In the genomic region with DNA sequence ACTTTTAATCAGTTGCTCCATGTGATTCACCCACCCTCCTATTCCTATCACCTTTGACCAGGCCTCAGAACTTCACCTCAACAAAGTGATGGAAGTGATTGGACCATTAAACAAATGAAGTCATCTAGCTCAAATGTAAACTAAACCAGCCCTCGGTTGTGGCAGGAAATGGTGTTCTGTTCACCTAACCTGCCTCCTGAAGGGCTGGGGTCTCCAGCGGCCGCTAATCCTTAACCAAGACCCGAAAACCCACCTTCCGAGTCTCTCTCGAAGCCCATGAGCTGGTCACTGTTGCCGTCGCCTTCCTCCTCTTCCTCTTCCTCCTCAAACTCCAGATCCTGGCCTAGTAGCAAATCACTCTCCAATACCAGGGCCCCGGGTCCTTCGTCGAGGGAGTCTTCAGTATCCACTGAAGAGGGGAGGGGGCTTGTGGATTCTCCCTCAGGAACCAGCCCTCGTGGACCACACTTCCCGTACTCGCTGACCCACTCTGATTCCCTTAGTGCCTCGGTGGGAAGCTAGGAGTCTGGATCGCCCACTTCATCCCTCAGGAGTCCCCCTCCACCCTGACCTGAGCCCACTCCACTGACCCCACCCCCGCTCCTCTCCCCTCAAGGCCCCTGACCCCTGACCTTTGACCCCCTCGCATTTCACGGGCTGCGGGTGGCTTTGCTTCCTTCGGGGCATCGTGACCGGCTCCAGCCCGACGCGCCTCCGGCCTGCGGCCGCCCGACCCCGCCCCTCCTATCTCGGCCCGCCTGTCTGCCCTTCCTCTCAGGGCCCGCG, we compare ENCODE assay signal across 1 cellular context.
TF ChIP-seq lines count a peak whose summit lies in the region.

No MANE protein-coding gene starts in this region.

TF ChIP-seq in HEK293, 187 proteins besides CTCF, POLR2A, EP300 and RAD21 (continued from another document and continues in another):
- TF ChIP-seq ZNF133 (tag by site-specific recombination; IDR thresholded peaks at IDR 0.05): no peak
- TF ChIP-seq ELK4 (IDR thresholded peaks at IDR 0.05; ENCODE audit: borderline replicate concordance, low read depth, low read length): no peak
- TF ChIP-seq ZSCAN16 (tag by site-specific recombination; IDR thresholded peaks at IDR 0.05): peak; percentile 91
- TF ChIP-seq, protein P1, sequence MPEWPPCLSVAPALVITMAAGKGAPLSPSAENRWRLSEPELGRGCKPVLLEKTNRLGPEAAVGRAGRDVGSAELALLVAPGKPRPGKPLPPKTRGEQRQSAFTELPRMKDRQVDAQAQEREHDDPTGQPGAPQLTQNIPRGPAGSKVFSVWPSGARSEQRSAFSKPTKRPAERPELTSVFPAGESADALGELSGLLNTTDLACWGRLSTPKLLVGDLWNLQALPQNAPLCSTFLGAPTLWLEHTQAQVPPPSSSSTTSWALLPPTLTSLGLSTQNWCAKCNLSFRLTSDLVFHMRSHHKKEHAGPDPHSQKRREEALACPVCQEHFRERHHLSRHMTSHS (tag by site-specific recombination; IDR thresholded peaks at IDR 0.05): no peak
- TF ChIP-seq WT1 (tag by site-specific recombination; IDR thresholded peaks at IDR 0.05): no peak
- TF ChIP-seq ZNF37A (tag by site-specific recombination; IDR thresholded peaks at IDR 0.05): no peak
- TF ChIP-seq ZNF324 (tag by site-specific recombination; IDR thresholded peaks at IDR 0.05): no peak
- TF ChIP-seq ZNF660 (tag by site-specific recombination; IDR thresholded peaks at IDR 0.05): no peak
- TF ChIP-seq SP7 (tag by site-specific recombination; IDR thresholded peaks at IDR 0.05): no peak
- TF ChIP-seq ZNF169 (tag by site-specific recombination; IDR thresholded peaks at IDR 0.05): no peak
- TF ChIP-seq, protein P2, sequence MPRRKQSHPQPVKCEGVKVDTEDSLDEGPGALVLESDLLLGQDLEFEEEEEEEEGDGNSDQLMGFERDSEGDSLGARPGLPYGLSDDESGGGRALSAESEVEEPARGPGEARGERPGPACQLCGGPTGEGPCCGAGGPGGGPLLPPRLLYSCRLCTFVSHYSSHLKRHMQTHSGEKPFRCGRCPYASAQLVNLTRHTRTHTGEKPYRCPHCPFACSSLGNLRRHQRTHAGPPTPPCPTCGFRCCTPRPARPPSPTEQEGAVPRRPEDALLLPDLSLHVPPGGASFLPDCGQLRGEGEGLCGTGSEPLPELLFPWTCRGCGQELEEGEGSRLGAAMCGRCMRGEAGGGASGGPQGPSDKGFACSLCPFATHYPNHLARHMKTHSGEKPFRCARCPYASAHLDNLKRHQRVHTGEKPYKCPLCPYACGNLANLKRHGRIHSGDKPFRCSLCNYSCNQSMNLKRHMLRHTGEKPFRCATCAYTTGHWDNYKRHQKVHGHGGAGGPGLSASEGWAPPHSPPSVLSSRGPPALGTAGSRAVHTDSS (tag by site-specific recombination; IDR thresholded peaks at IDR 0.05): peak; percentile 94
- no peak for TF ChIP-seq ZNF571 (tag by site-specific recombination; IDR thresholded peaks at IDR 0.05)
- no peak for TF ChIP-seq ZNF670 (tag by site-specific recombination; IDR thresholded peaks at IDR 0.05; ENCODE audit: low read depth)
- TF ChIP-seq ZNF510 (tag by site-specific recombination; IDR thresholded peaks at IDR 0.05; ENCODE audit: insufficient replicate concordance): no peak
- no peak for TF ChIP-seq ZNF561 (tag by site-specific recombination; IDR thresholded peaks at IDR 0.05; ENCODE audit: borderline replicate concordance)
- no peak for TF ChIP-seq HOXC10 (CRISPR knock-in tag; IDR thresholded peaks at IDR 0.05)
- TF ChIP-seq KLF8 (tag by site-specific recombination; IDR thresholded peaks at IDR 0.05): no peak
- TF ChIP-seq ZSCAN4 (tag by site-specific recombination; IDR thresholded peaks at IDR 0.05): no peak
- TF ChIP-seq ZNF596 (tag by site-specific recombination; IDR thresholded peaks at IDR 0.05): no peak
- no peak for TF ChIP-seq ZNF837 (tag by site-specific recombination; IDR thresholded peaks at IDR 0.05)
- TF ChIP-seq, protein P3, sequence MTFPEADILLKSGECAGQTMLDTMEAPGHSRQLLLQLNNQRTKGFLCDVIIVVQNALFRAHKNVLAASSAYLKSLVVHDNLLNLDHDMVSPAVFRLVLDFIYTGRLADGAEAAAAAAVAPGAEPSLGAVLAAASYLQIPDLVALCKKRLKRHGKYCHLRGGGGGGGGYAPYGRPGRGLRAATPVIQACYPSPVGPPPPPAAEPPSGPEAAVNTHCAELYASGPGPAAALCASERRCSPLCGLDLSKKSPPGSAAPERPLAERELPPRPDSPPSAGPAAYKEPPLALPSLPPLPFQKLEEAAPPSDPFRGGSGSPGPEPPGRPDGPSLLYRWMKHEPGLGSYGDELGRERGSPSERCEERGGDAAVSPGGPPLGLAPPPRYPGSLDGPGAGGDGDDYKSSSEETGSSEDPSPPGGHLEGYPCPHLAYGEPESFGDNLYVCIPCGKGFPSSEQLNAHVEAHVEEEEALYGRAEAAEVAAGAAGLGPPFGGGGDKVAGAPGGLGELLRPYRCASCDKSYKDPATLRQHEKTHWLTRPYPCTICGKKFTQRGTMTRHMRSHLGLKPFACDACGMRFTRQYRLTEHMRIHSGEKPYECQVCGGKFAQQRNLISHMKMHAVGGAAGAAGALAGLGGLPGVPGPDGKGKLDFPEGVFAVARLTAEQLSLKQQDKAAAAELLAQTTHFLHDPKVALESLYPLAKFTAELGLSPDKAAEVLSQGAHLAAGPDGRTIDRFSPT (tag by site-specific recombination; IDR thresholded peaks at IDR 0.05): no peak
- no peak for TF ChIP-seq PBX3 (CRISPR knock-in tag; IDR thresholded peaks at IDR 0.05)
- no peak for TF ChIP-seq ZNF701 (tag by site-specific recombination; IDR thresholded peaks at IDR 0.05)
- 0 out of 2 replicates have a peak, but pooled peaks have one; percentile 27 for TF ChIP-seq ZNF2 (tag by site-specific recombination; IDR thresholded peaks at IDR 0.05)
- TF ChIP-seq ZNF629 (tag by site-specific recombination; IDR thresholded peaks at IDR 0.05): peak; percentile 42
- no peak for TF ChIP-seq ZNF426 (tag by site-specific recombination; IDR thresholded peaks at IDR 0.05)
- TF ChIP-seq ZNF140 (tag by site-specific recombination; IDR thresholded peaks at IDR 0.05): no peak
- no peak for TF ChIP-seq ZNF549 (tag by site-specific recombination; IDR thresholded peaks at IDR 0.05)
- TF ChIP-seq, protein P4, sequence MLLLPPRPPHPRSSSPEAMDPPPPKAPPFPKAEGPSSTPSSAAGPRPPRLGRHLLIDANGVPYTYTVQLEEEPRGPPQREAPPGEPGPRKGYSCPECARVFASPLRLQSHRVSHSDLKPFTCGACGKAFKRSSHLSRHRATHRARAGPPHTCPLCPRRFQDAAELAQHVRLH (tag by site-specific recombination; IDR thresholded peaks at IDR 0.05): no peak
- TF ChIP-seq ZNF148 (tag by site-specific recombination; IDR thresholded peaks at IDR 0.05; ENCODE audit: borderline replicate concordance): no peak
- TF ChIP-seq GLI2 (tag by site-specific recombination; IDR thresholded peaks at IDR 0.05; ENCODE audit: borderline replicate concordance, low read depth): no peak
- peak; percentile 71 for TF ChIP-seq ZNF335 (tag by site-specific recombination; conservative IDR thresholded peaks at IDR 0.05)
- peak; percentile 91; the same call in 1 of the 2 replicates for TF ChIP-seq BCL11B (tag by site-specific recombination; IDR thresholded peaks at IDR 0.05; ENCODE audit: low read depth)
- TF ChIP-seq ZNF221 (tag by site-specific recombination; IDR thresholded peaks at IDR 0.05; ENCODE audit: borderline replicate concordance): no peak
- no peak for TF ChIP-seq ZNF121 (tag by site-specific recombination; IDR thresholded peaks at IDR 0.05)
- no peak for TF ChIP-seq ZNF792 (tag by site-specific recombination; IDR thresholded peaks at IDR 0.05)
- TF ChIP-seq, protein P5, sequence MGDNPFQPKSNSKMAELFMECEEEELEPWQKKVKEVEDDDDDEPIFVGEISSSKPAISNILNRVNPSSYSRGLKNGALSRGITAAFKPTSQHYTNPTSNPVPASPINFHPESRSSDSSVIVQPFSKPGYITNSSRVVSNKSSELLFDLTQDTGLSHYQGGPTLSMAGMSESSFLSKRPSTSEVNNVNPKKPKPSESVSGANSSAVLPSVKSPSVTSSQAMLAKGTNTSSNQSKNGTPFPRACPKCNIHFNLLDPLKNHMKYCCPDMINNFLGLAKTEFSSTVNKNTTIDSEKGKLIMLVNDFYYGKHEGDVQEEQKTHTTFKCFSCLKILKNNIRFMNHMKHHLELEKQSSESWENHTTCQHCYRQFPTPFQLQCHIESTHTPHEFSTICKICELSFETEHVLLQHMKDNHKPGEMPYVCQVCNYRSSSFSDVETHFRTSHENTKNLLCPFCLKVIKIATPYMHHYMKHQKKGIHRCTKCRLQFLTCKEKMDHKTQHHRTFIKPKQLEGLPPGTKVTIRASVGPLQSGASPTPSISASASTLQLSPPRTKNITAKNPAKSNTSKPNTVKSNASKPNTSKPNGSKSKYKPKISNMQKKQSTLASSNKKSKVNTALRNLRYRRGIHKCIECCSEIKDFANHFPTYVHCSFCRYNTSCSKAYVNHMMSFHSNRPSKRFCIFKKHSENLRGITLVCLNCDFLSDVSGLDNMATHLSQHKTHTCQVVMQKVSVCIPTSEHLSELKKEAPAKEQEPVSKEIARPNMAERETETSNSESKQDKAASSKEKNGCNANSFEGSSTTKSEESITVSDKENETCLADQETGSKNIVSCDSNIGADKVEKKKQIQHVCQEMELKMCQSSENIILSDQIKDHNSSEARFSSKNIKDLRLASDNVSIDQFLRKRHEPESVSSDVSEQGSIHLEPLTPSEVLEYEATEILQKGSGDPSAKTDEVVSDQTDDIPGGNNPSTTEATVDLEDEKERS (tag by site-specific recombination; IDR thresholded peaks at IDR 0.05): no peak
- no peak for TF ChIP-seq ZNF529 (tag by site-specific recombination; IDR thresholded peaks at IDR 0.05; ENCODE audit: insufficient replicate concordance)
- TF ChIP-seq ZNF354C (tag by site-specific recombination; IDR thresholded peaks at IDR 0.05; ENCODE audit: borderline replicate concordance, low read depth): no peak
- peak; percentile 20 for TF ChIP-seq ZBTB48 (tag by site-specific recombination; IDR thresholded peaks at IDR 0.05)
- TF ChIP-seq, protein P6, sequence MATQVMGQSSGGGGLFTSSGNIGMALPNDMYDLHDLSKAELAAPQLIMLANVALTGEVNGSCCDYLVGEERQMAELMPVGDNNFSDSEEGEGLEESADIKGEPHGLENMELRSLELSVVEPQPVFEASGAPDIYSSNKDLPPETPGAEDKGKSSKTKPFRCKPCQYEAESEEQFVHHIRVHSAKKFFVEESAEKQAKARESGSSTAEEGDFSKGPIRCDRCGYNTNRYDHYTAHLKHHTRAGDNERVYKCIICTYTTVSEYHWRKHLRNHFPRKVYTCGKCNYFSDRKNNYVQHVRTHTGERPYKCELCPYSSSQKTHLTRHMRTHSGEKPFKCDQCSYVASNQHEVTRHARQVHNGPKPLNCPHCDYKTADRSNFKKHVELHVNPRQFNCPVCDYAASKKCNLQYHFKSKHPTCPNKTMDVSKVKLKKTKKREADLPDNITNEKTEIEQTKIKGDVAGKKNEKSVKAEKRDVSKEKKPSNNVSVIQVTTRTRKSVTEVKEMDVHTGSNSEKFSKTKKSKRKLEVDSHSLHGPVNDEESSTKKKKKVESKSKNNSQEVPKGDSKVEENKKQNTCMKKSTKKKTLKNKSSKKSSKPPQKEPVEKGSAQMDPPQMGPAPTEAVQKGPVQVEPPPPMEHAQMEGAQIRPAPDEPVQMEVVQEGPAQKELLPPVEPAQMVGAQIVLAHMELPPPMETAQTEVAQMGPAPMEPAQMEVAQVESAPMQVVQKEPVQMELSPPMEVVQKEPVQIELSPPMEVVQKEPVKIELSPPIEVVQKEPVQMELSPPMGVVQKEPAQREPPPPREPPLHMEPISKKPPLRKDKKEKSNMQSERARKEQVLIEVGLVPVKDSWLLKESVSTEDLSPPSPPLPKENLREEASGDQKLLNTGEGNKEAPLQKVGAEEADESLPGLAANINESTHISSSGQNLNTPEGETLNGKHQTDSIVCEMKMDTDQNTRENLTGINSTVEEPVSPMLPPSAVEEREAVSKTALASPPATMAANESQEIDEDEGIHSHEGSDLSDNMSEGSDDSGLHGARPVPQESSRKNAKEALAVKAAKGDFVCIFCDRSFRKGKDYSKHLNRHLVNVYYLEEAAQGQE (tag by site-specific recombination; IDR thresholded peaks at IDR 0.05): no peak
- TF ChIP-seq RBAK (tag by site-specific recombination; IDR thresholded peaks at IDR 0.05): no peak
